In genomic region chr1:151369621-151370048, GRCh38 we compare ENCODE assay signal across 21 cellular contexts. TPM values are rescaled to one million over a fixed set of nuclear protein-coding genes. Genes with fewer than 3 reads are reported as not detected.
DNase-seq lines count a peak whose midpoint lies in the region; ATAC-seq and TF ChIP-seq lines count a peak whose summit lies in the region.
"Had no signal": no experiment of that assay in that cellular context is flagged by ENCODE, and none has a peak within 500 bp of the region (broad histone marks: within the 10 kb centered on the region; RNA-seq: fewer than 3 reads in every experiment).

No MANE protein-coding gene starts in this region.

- peak overlapping the region; percentile 67 for H3K4me3 ChIP-seq in thoracic aorta
- H3K4me3 ChIP-seq: cardiac muscle cell, hepatocyte, prostate gland, SJSA1 had no signal

- no peaks in the 10 kb centered on the region for H3K9me3 ChIP-seq in H9 (ENCODE audit: control insufficient read depth, low read depth, low read length)
- no peaks in the 10 kb centered on the region for H3K9me3 ChIP-seq in thoracic aorta
- H3K9me3 ChIP-seq: prostate gland, SJSA1 had no signal

- H3K4me1 Mint-ChIP-seq in H9 (peaks cover 15 to 34% of the 10 kb centered on the region in 2 experiments), WTC11 (peaks cover 24% of the 10 kb centered on the region)

- TF ChIP-seq CTCF in H9 (conservative IDR thresholded peaks at IDR 0.05) = 0 out of 3 replicates have a peak, but pooled peaks have one; percentile 22
- no peak for TF ChIP-seq CTCF in WTC11 (IDR thresholded peaks at IDR 0.05)
- TF ChIP-seq CTCF in thoracic aorta (IDR thresholded peaks at IDR 0.05) = no peak

- peak; percentile 14; the same call in 1 of the 2 replicates for ATAC-seq in WTC11
- no peak for ATAC-seq in thoracic aorta (ENCODE audit: insufficient number of reproducible peaks, low FRiP score, low read depth)
- no peak for ATAC-seq in HG03045 (IDR thresholded peaks at IDR 0.05; ENCODE audit: unreplicated experiment)
- ATAC-seq: activated CD4-positive, CD25-positive, alpha-beta regulatory T cell treated with anti-CD3 and anti-CD28 coated beads, Interleukin-2, amount 50 U/mL, for 24 hours had no signal

- no peak overlapping the region for H3K23ac ChIP-seq in H9 (ENCODE audit: insufficient read length, low read depth, low read length)

- H3K36me3 ChIP-seq in thoracic aorta = peaks cover 34% of the 10 kb centered on the region
- H3K36me3 ChIP-seq: cardiac muscle cell, prostate gland had no signal

- no peak overlapping the region for H2BK12ac ChIP-seq in H9 (ENCODE audit: insufficient read length, low read depth, low read length)

- no peak overlapping the region for H2AFZ ChIP-seq in H9 (ENCODE audit: low read length)
- H2AFZ ChIP-seq: hepatocyte had no signal

- no peak overlapping the region for H2BK15ac ChIP-seq in H9 (ENCODE audit: low read depth, low read length)

- H3K79me2 ChIP-seq in H9 (ENCODE audit: insufficient read depth, low read length) = no peaks in the 10 kb centered on the region

- H4K91ac ChIP-seq in H9 (ENCODE audit: insufficient read length, low read depth, low read length) = no peak overlapping the region

- no peaks in the 10 kb centered on the region for H3K79me1 ChIP-seq in H9 (ENCODE audit: insufficient read depth, low read depth, low read length, poor library complexity, severe bottlenecking)

- peaks cover 0 to 15% (median 13%) of the 10 kb centered on the region in 3 experiments; a peak in 3 of 7 replicates for H3K36me3 Mint-ChIP-seq in H9 (ENCODE audit: insufficient read depth in 1 of 3, low read depth in 3 of 3)
- no peaks in the 10 kb centered on the region; the same call in 1 of the 2 replicates for H3K36me3 Mint-ChIP-seq in WTC11

- no peaks in the 10 kb centered on the region for H3K23me2 ChIP-seq in H9 (ENCODE audit: insufficient read length, low read depth, low read length, poor library complexity, severe bottlenecking)

- no peak overlapping the region for H3K4ac ChIP-seq in H9 (ENCODE audit: low read depth, low read length)

- H4K5ac ChIP-seq in H9 (ENCODE audit: insufficient read length, low read depth, low read length) = no peak overlapping the region

- H2BK120ac ChIP-seq in H9 (ENCODE audit: low read depth, low read length, poor library complexity, severe bottlenecking) = no peak overlapping the region

- H3K14ac ChIP-seq in H9 (ENCODE audit: insufficient read depth, low read length) = no peak overlapping the region

- no peak overlapping the region for H2BK5ac ChIP-seq in H9 (ENCODE audit: insufficient read length, low read length)

- H3K27me3 ChIP-seq in H9 (ENCODE audit: insufficient read depth, low read length) = no peaks in the 10 kb centered on the region
- H3K27me3 ChIP-seq in thoracic aorta (replicated peaks; ENCODE audit: insufficient read depth) = no peaks in the 10 kb centered on the region
- H3K27me3 ChIP-seq: cardiac muscle cell, hepatocyte, SJSA1 had no signal

- POLR2A ChIA-PET in WTC11 (lab: Charles Lee) = interaction anchor here (0.7 kb wide), 1 partner anchor 88 kb away, joined by 3 read pairs; the partner anchor contains the start of gene ZNF687

- H3K27me3 Mint-ChIP-seq in H9 (ENCODE audit: low read depth) (no peaks in the 10 kb centered on the region), WTC11 (ENCODE audit: low read depth) (no peaks in the 10 kb centered on the region)

- no peak overlapping the region for H3K4me3 Mint-ChIP-seq in H9
- no peak overlapping the region for H3K4me3 Mint-ChIP-seq in WTC11
- H3K4me3 Mint-ChIP-seq: mesothelial cell of epicardium; T-helper 2 cell treated with Interferon-gamma antibody and Interleukin-4, amounts not matched to agents 5 μg/mL and 100 μg/mL, for 36 hours had no signal

- no peak overlapping the region for H4K8ac ChIP-seq in H9 (replicated peaks; ENCODE audit: insufficient read length, low read depth, low read length)

- no peak overlapping the region for H3K4me2 ChIP-seq in H9 (ENCODE audit: insufficient read depth, insufficient read length, low read length)
- H3K4me2 ChIP-seq: KMS-11 had no signal

- H3K9ac ChIP-seq in H9 (ENCODE audit: extremely low read depth, insufficient read length, low read length) = no peak overlapping the region
- H3K9ac ChIP-seq: KMS-11 had no signal

- H3K27ac Mint-ChIP-seq in H9 (no peak overlapping the region; a peak in 1 of 7 replicates), WTC11 (no peak overlapping the region)
- H3K27ac Mint-ChIP-seq: activated T-helper 2 cell treated with anti-CD3 and anti-CD28 coated beads, Interferon-gamma antibody, Interleukin-2, Interleukin-4, amounts not matched to agents 10 μg/mL and 5 μg/mL and 100 μg/mL, durations not matched to agents 14 hours and 24 hours and 36 hours; T-helper 2 cell treated with Interferon-gamma antibody and Interleukin-4, amounts not matched to agents 5 μg/mL and 100 μg/mL, for 36 hours had no signal

- H2BK20ac ChIP-seq in H9 (ENCODE audit: low read depth, low read length, poor library complexity, severe bottlenecking) = no peak overlapping the region

- no peak overlapping the region for H3T11ph ChIP-seq in H9 (ENCODE audit: low read length)

- CTCF ChIA-PET in WTC11 (lab: Charles Lee) = interaction anchor here (0.6 to 1.9 kb wide), 11 partner anchors 10 to 348 kb away, joined by 3 to 11 read pairs (median 5); partner anchors contain the start of genes CGN and PSMB4

- H3K56ac ChIP-seq in H9 (ENCODE audit: insufficient read length, low read depth, low read length) = no peak overlapping the region

- H3K9me3 Mint-ChIP-seq in H9 = no peaks in the 10 kb centered on the region; a peak in 1 of 5 replicates
- no peaks in the 10 kb centered on the region for H3K9me3 Mint-ChIP-seq in WTC11
- H3K9me3 Mint-ChIP-seq: activated T-helper 2 cell treated with anti-CD3 and anti-CD28 coated beads, Interferon-gamma antibody, Interleukin-2, Interleukin-4, amounts not matched to agents 10 μg/mL and 5 μg/mL and 100 μg/mL, durations not matched to agents 14 hours and 24 hours and 36 hours; mesothelial cell of epicardium; T-helper 2 cell treated with Interferon-gamma antibody and Interleukin-4, amounts not matched to agents 5 μg/mL and 100 μg/mL, for 36 hours had no signal

- H3K27ac ChIP-seq in H9 (ENCODE audit: insufficient read length, low read depth, low read length) (no peak overlapping the region), thoracic aorta (peak overlapping the region in 1 of 2 donors; percentile 74)
- H3K27ac ChIP-seq: KMS-11, SJSA1 had no signal

- no peak overlapping the region for H2AK5ac ChIP-seq in H9 (ENCODE audit: insufficient read length, low read length)

- WGBS in H9 (ENCODE audit: extremely low coverage, insufficient read length, low lambda C conversion rate) = no CpG with 5 or more reads among the region's 15 CpGs

- H3K18ac ChIP-seq in H9 (ENCODE audit: insufficient read length, low read depth, low read length) = no peak overlapping the region

- no peaks in the 10 kb centered on the region for H4K20me1 ChIP-seq in H9 (ENCODE audit: control insufficient read depth, insufficient read depth, insufficient read length)

- DNase-seq in H9 = no peak
- DNase-seq in WTC11 (ENCODE audit: low spot score) = no peak
- peak; percentile 7 for DNase-seq in left kidney (ENCODE audit: low read depth, low spot score)
- DNase-seq in thoracic aorta (ENCODE audit: low spot score) = no peak
- no peak for DNase-seq in CD1c-positive myeloid dendritic cell (ENCODE audit: extremely low spot score)
- no peak for DNase-seq in activated CD4-positive, alpha-beta T cell treated with anti-CD3 and anti-CD28 coated beads for 4 hours
- DNase-seq: COR-L47; effector CD4-positive, alpha-beta T cell; NCI-H1092 treated with DMSO at 0.1 percent for 48 hours; stimulated activated CD4-positive, alpha-beta T cell treated with anti-CD3 and anti-CD28 coated beads, Interleukin-12 subunit alpha, Interleukin-12 subunit beta, amount 100 ng/mL, for 4 hours; trophoblast cell had no signal

- H3K4me1 ChIP-seq in H9 (ENCODE audit: insufficient read depth, low read length) (no peaks in the 10 kb centered on the region), thoracic aorta (ENCODE audit: control insufficient read depth in 1 of 2, low read depth in 2 of 2) (peaks cover 27 to 43% of the 10 kb centered on the region in 2 donors)

TF ChIP-seq in WTC11, 78 proteins besides CTCF, POLR2A, EP300 and RAD21 (continues in another document):
- TF ChIP-seq ZNF281 (CRISPR knock-in tag; IDR thresholded peaks at IDR 0.05) = no peak
- TF ChIP-seq CREM (CRISPR knock-in tag; IDR thresholded peaks at IDR 0.05) = no peak
- no peak for TF ChIP-seq NR1H2 (CRISPR knock-in tag; IDR thresholded peaks at IDR 0.05)
- no peak for TF ChIP-seq GABPB1 (CRISPR knock-in tag; IDR thresholded peaks at IDR 0.05)
- TF ChIP-seq JUN (CRISPR knock-in tag; IDR thresholded peaks at IDR 0.05) = no peak
- no peak for TF ChIP-seq NFE2L1 (CRISPR knock-in tag; IDR thresholded peaks at IDR 0.05)
- TF ChIP-seq CBFB (CRISPR knock-in tag; IDR thresholded peaks at IDR 0.05; ENCODE audit: low read depth) = no peak

RNA-seq across cellular contexts. Expression of gene SELENBP1, which starts 2.9 kb away (rescaled TPM):
- total RNA-seq in H9 (2021) (13.9 and 14.2 TPM in 2 replicates), WTC11 (2021) (17.9 to 23.9 TPM (median 20.2 TPM) in 3 replicates), thoracic aorta (10 to 100 TPM; 41.8 to 67.6 TPM)
- total RNA-seq: activated T-helper 2 cell treated with anti-CD3 and anti-CD28 coated beads, Interferon-gamma antibody, Interleukin-2, Interleukin-4, amounts not matched to agents 10 μg/mL and 5 μg/mL and 100 μg/mL, durations not matched to agents 14 hours and 24 hours and 36 hours had no signal

RNA-seq across cellular contexts. Expression of gene RFX5, which starts 22.6 kb away (rescaled TPM):
- 65.1 and 72.7 TPM in 2 replicates for total RNA-seq in H9 (2021)
- total RNA-seq in WTC11 (2021) = 59.2 to 69.2 TPM (median 67.7 TPM) in 3 replicates
- 10 to 100 TPM; 49.3 to 51.7 TPM for total RNA-seq in thoracic aorta

RNA-seq across cellular contexts. Expression of gene PSMB4, which starts 29.7 kb away (rescaled TPM):
- total RNA-seq in H9 (2021) (413 and 429 TPM in 2 replicates), WTC11 (2021) (360 to 414 TPM (median 383 TPM) in 3 replicates), thoracic aorta (100 to 1,000 TPM; 168 to 209 TPM)

RNA-seq across cellular contexts. Expression of gene PI4KB, which starts 42.4 kb away (rescaled TPM):
- total RNA-seq in H9 (2021) (39.1 and 39.2 TPM in 2 replicates), WTC11 (2021) (25.6 to 33.6 TPM (median 30.5 TPM) in 3 replicates), thoracic aorta (10 to 100 TPM; 60.1 to 63.1 TPM)
